8 cellular contexts compared by ENCODE assay signal in genomic region chr3:13650210-13651056, GRCh38.
DNase-seq lines count a peak whose midpoint lies in the region; ATAC-seq and TF ChIP-seq lines count a peak whose summit lies in the region.

No MANE protein-coding gene starts in this region.

- peaks cover 60% of the 10 kb centered on the region for H3K27me3 ChIP-seq in OCI-LY3 (ENCODE audit: low read depth, low read length)
- H3K27me3 ChIP-seq in naive thymus-derived CD4-positive, alpha-beta T cell (ENCODE audit: control insufficient read depth in 2 of 2, insufficient read depth in 2 of 2, low read length in 2 of 2) = no peaks in the 10 kb centered on the region

- H3K36me3 ChIP-seq in OCI-LY3 (replicated peaks; ENCODE audit: low read depth, low read length) = no peaks in the 10 kb centered on the region
- H3K36me3 ChIP-seq in naive thymus-derived CD4-positive, alpha-beta T cell (ENCODE audit: control insufficient read depth in 2 of 3, insufficient read depth in 3 of 3, low read length in 3 of 3) = no peaks in the 10 kb centered on the region

- H3K27me3 Mint-ChIP-seq in naive thymus-derived CD4-positive, alpha-beta T cell = peaks cover 12 to 58% (median 16%) of the 10 kb centered on the region in 5 donors

- POLR2A ChIA-PET in naive thymus-derived CD4-positive, alpha-beta T cell (lab: Charles Lee) = interaction anchor here (0.8 kb wide), 1 partner anchor 230 kb away, joined by 3 read pairs; no protein-coding TSS in a partner anchor

- ATAC-seq in HG02763 (IDR thresholded peaks at IDR 0.05; ENCODE audit: unreplicated experiment) = peak; percentile 60
- peak; percentile 90 for ATAC-seq in naive thymus-derived CD4-positive, alpha-beta T cell
- ATAC-seq in HG03135 (IDR thresholded peaks at IDR 0.05; ENCODE audit: unreplicated experiment) = no peak

- DNase-seq in GM10266 (ENCODE audit: extremely low spot score) = peak; percentile 89
- DNase-seq in activated T-cell treated with anti-CD3 and anti-CD28 coated beads for 4 hours = peak; percentile 66
- peak; percentile 83 to 86 for DNase-seq in erythroblast (lab: John Stamatoyannopoulos, UW)
- DNase-seq in naive thymus-derived CD4-positive, alpha-beta T cell = peak; percentile 75 to 87 (median 84)
- DNase-seq in stimulated activated CD8-positive, alpha-beta memory T cell treated with anti-CD3 and anti-CD28 coated beads, Interleukin-7, amount 100 ng/mL, for 48 hours (ENCODE audit: extremely low read depth in 1 of 2, low read depth in 1 of 2) = peak; percentile 50 to 56

- no peak overlapping the region for H3K9ac ChIP-seq in OCI-LY3 (ENCODE audit: low read length)

- TF ChIP-seq CTCF in GM10266 (IDR thresholded peaks at IDR 0.05; ENCODE audit: control insufficient read depth, insufficient read depth, low read depth, missing control alignments) (peak; percentile 99), OCI-LY3 (IDR thresholded peaks at IDR 0.05; ENCODE audit: low read depth, low read length) (peak; percentile 100)

- peaks cover 11% of the 10 kb centered on the region for H3K4me1 ChIP-seq in OCI-LY3 (ENCODE audit: low read length)
- peaks cover 9 to 28% of the 10 kb centered on the region in 2 donors for H3K4me1 ChIP-seq in naive thymus-derived CD4-positive, alpha-beta T cell (ENCODE audit: control insufficient read depth in 2 of 2, insufficient read depth in 2 of 2, low read length in 2 of 2)

- no peak overlapping the region for H3K27ac ChIP-seq in OCI-LY3 (ENCODE audit: low read length)
- no peak overlapping the region for H3K27ac ChIP-seq in naive thymus-derived CD4-positive, alpha-beta T cell (ENCODE audit: low read depth, low read length)

- H3K9me3 ChIP-seq in OCI-LY3 (ENCODE audit: insufficient read depth, low read length) = no peaks in the 10 kb centered on the region
- H3K9me3 ChIP-seq in naive thymus-derived CD4-positive, alpha-beta T cell (ENCODE audit: control insufficient read depth in 2 of 3, low read length in 3 of 3) = no peaks in the 10 kb centered on the region

- peak overlapping the region; percentile 36; the same call in 1 of the 2 replicates for H2AFZ ChIP-seq in OCI-LY3 (ENCODE audit: low read depth, low read length)

- no peaks in the 10 kb centered on the region for H4K20me1 ChIP-seq in OCI-LY3 (ENCODE audit: insufficient read depth, low read length)

- H3K9me3 Mint-ChIP-seq in naive thymus-derived CD4-positive, alpha-beta T cell = peaks cover 0 to 2% (median 0%) of the 10 kb centered on the region in 11 donors

- CTCF ChIA-PET in naive thymus-derived CD4-positive, alpha-beta T cell (lab: Charles Lee) = interaction anchor here (0.6 to 14.9 kb wide), 15 partner anchors 7 to 559 kb away, joined by 3 to 522 read pairs (median 3); partner anchors contain the start of genes HDAC11 and WNT7A

- no peaks in the 10 kb centered on the region for H3K36me3 Mint-ChIP-seq in naive thymus-derived CD4-positive, alpha-beta T cell

- H3K4me2 ChIP-seq in OCI-LY3 (ENCODE audit: low read length) = peak overlapping the region; percentile 75

- peak overlapping the region; percentile 6 to 84 (median 50) for H3K4me3 Mint-ChIP-seq in naive thymus-derived CD4-positive, alpha-beta T cell

- TF ChIP-seq POLR2A in erythroblast (IDR thresholded peaks at IDR 0.05; ENCODE audit: low read length) = no peak

- H3K27ac Mint-ChIP-seq in naive thymus-derived CD4-positive, alpha-beta T cell = peak overlapping the region in 6 of 9 donors; percentile 25 to 79 (median 59)

- peaks cover 14 to 56% (median 34%) of the 10 kb centered on the region in 7 donors for H3K4me1 Mint-ChIP-seq in naive thymus-derived CD4-positive, alpha-beta T cell

- peak overlapping the region; percentile 60 for H3K4me3 ChIP-seq in OCI-LY3 (ENCODE audit: low read length)
- H3K4me3 ChIP-seq in naive thymus-derived CD4-positive, alpha-beta T cell (ENCODE audit: low read length) = no peak overlapping the region

- intact Hi-C loops in naive thymus-derived CD4-positive, alpha-beta T cell (cut with micrococcal nuclease) = loop anchor here (10.0 kb wide), 3 partner anchors 474 to 636 kb away; partner anchors contain the start of genes CHCHD4 (in 1 of the 2) and TMEM43 (in 1 of the 2)

- H3K79me2 ChIP-seq in OCI-LY3 (ENCODE audit: low read length) = no peaks in the 10 kb centered on the region
